Comparison of ENCODE assay signal across 1 cellular context in genomic region chr6:52503344-52503747, GRCh38.
TF ChIP-seq lines count a peak whose summit lies in the region.

No MANE protein-coding gene starts in this region.

TF ChIP-seq in SK-N-SH treated with all-trans-retinoic acid at 6 μM for 48 hours, 23 proteins besides CTCF, POLR2A, EP300 and RAD21 (continued from another document):
- TF ChIP-seq TSHZ2 (CRISPR knock-in tag; IDR thresholded peaks at IDR 0.05): no peak
